In the genomic region with DNA sequence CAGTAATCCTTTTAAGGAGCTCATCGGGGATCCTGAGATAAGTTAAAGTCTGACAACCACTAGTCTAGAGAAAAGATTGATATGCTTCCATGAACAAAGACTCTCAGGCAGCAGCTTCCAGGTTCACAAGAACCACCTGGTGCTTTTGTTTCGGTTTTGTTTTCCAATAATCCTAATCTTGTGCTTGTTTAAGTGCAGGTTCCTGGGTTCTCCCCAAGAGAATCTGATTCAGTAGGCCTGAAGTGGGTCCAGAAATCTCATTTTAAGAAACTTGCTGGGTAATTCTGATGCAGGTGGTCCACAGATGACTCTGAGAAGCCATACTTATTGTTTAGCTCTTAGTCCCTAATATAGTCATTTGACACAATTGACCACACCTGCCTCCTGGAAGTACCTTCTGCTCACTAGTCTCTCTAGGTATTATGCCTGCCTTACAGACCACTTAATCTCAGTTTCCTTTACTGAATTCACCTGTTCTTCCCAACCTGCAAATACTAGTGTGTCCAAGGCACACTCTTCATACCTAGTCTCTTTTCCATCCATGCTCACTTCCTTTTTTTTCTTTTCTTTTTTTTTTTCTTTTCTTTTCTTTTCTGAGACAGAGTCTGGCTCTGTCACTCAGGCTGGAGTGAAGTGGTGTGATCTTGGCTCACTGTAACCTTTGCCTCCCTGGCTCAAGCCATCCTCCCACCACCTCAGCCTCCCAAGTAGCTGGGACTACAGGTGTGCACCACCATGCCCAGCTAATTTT, we compare ENCODE assay signal across 1 cellular context.
A peak's percentile ranks its signal among the peaks of the same experiment; 100 is the strongest.
TF ChIP-seq lines count a peak whose summit lies in the region.

No MANE protein-coding gene starts in this region.

TF ChIP-seq in GM12878, 131 proteins besides CTCF, POLR2A, EP300 and RAD21 (continued from another document):
- TF ChIP-seq ATF7 (IDR thresholded peaks at IDR 0.05; ENCODE audit: low read depth) (0 out of 2 replicates have a peak, but pooled peaks have one; percentile 10), CBFB (IDR thresholded peaks at IDR 0.05; ENCODE audit: low read depth) (no peak), SPI1 (IDR thresholded peaks at IDR 0.05; ENCODE audit: borderline replicate concordance, insufficient read depth, low read depth, low read length) (peak; percentile 57; the same call in 1 of the 2 replicates), RUNX3 (IDR thresholded peaks at IDR 0.05; ENCODE audit: low read length) (peak; percentile 76), HDGF (IDR thresholded peaks at IDR 0.05) (peak; percentile 72; the same call in 1 of the 2 replicates), TAF1 (IDR thresholded peaks at IDR 0.05; ENCODE audit: borderline replicate concordance, low read depth, low read length) (0 out of 2 replicates have a peak, but pooled peaks have one; percentile 28), ETV6 (conservative IDR thresholded peaks at IDR 0.05 in 1 of 2, IDR thresholded peaks at IDR 0.05 in 1 of 2; ENCODE audit: borderline replicate concordance in 1 of 2, low read depth in 1 of 2) (peak in 1 of 2 experiments; percentile 65; a peak in 1 of 4 replicates), CHD4 (IDR thresholded peaks at IDR 0.05) (no peak), CREB1 (IDR thresholded peaks at IDR 0.05; ENCODE audit: low read depth) (0 out of 2 replicates have a peak, but pooled peaks have one; percentile 36), IKZF1 (conservative IDR thresholded peaks at IDR 0.05) (peak; percentile 46; the same call in 1 of the 2 replicates)
- TF ChIP-seq, protein P1, sequence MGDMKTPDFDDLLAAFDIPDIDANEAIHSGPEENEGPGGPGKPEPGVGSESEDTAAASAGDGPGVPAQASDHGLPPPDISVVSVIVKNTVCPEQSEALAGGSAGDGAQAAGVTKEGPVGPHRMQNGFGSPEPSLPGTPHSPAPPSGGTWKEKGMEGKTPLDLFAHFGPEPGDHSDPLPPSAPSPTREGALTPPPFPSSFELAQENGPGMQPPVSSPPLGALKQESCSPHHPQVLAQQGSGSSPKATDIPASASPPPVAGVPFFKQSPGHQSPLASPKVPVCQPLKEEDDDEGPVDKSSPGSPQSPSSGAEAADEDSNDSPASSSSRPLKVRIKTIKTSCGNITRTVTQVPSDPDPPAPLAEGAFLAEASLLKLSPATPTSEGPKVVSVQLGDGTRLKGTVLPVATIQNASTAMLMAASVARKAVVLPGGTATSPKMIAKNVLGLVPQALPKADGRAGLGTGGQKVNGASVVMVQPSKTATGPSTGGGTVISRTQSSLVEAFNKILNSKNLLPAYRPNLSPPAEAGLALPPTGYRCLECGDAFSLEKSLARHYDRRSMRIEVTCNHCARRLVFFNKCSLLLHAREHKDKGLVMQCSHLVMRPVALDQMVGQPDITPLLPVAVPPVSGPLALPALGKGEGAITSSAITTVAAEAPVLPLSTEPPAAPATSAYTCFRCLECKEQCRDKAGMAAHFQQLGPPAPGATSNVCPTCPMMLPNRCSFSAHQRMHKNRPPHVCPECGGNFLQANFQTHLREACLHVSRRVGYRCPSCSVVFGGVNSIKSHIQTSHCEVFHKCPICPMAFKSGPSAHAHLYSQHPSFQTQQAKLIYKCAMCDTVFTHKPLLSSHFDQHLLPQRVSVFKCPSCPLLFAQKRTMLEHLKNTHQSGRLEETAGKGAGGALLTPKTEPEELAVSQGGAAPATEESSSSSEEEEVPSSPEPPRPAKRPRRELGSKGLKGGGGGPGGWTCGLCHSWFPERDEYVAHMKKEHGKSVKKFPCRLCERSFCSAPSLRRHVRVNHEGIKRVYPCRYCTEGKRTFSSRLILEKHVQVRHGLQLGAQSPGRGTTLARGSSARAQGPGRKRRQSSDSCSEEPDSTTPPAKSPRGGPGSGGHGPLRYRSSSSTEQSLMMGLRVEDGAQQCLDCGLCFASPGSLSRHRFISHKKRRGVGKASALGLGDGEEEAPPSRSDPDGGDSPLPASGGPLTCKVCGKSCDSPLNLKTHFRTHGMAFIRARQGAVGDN (IDR thresholded peaks at IDR 0.05), result no peak
